ENCODE assay signal across 19 cellular contexts in the genomic region with DNA sequence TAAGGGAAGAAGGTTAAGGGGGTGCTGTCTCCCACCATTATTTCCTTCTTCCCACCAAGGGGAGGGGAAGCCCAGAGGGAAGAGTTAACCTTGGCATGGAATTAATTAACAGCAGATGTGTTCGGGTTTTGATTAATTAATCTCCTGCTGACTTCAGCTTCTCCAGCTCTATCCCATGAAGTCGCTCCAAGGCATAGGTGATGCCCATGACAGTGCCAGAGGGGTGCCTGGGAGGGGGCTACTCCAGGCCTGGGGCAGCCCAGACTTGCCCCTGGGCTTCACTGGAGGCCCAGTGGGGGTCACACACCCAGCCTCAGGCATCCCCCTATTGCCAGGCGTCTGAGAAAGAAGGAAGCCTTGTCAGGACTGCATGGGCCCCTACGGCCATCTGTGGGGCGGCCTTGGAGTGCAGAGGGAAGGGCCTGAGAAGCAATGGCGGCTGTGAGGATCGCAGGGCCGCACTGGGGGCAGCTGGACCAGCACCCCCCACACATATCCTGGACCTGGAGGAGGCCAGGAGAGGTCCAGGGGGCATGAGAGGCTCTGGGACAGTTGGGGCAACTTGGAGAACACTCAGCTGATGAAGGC. TPM values are rescaled to one million over a fixed set of nuclear protein-coding genes. Genes with fewer than 3 reads are reported as not detected.
A peak's percentile ranks its signal among the peaks of the same experiment; 100 is the strongest.
DNase-seq lines count a peak whose midpoint lies in the region; FAIRE-seq and TF ChIP-seq lines count a peak whose summit lies in the region.
"Had no signal": no experiment of that assay in that cellular context is flagged by ENCODE, and none has a peak within 500 bp of the region (broad histone marks: within the 10 kb centered on the region; RNA-seq: fewer than 3 reads in every experiment).

No MANE protein-coding gene starts in this region.

- H3K4me1 Mint-ChIP-seq in astrocyte (ENCODE audit: low read depth, unreplicated experiment), result peaks cover 20% of the 10 kb centered on the region
- peaks cover 62% of the 10 kb centered on the region for H3K4me1 Mint-ChIP-seq in mesothelial cell of epicardium

- TF ChIP-seq CTCF in astrocyte (IDR thresholded peaks at IDR 0.05; ENCODE audit: insufficient read depth, low read depth, low read length), result no peak
- no peak for TF ChIP-seq CTCF in mesothelial cell of epicardium (IDR thresholded peaks at IDR 0.05; ENCODE audit: unreplicated experiment)
- no peak for TF ChIP-seq CTCF in smooth muscle cell (IDR thresholded peaks at IDR 0.05; ENCODE audit: borderline replicate concordance, insufficient read depth, poor library complexity, severe bottlenecking)
- TF ChIP-seq CTCF in D721Med (IDR thresholded peaks at IDR 0.05; ENCODE audit: insufficient read depth, missing control alignments), result no peak

- peaks cover 11% of the 10 kb centered on the region for H3K36me3 Mint-ChIP-seq in astrocyte (ENCODE audit: low read depth, unreplicated experiment)
- peaks cover 15% of the 10 kb centered on the region for H3K36me3 Mint-ChIP-seq in mesothelial cell of epicardium
- H3K36me3 Mint-ChIP-seq: IgD-negative memory B cell had no signal

- H3K4me3 ChIP-seq in astrocyte (ENCODE audit: insufficient read depth, low read depth, low read length), result no peak overlapping the region
- H3K4me3 ChIP-seq in smooth muscle cell, result no peak overlapping the region
- H3K4me3 ChIP-seq: Peyer's patch had no signal

- DNase-seq in NCI-H1694 treated with DMSO at 0.1 percent for 48 hours (lab: John Stamatoyannopoulos, UW), result peak; percentile 22
- DNase-seq in NCI-H1694 (lab: John Stamatoyannopoulos, UW), result no peak
- no peak for DNase-seq in astrocyte (ENCODE audit: low read depth)
- no peak for DNase-seq in mesothelial cell of epicardium (ENCODE audit: low spot score in 2 of 2, unreplicated experiment in 2 of 2)
- DNase-seq in smooth muscle cell (lab: John Stamatoyannopoulos, UW; ENCODE audit: unreplicated experiment), result no peak
- no peak for DNase-seq in NCI-H187 treated with DMSO at 0.1 percent for 48 hours (lab: John Stamatoyannopoulos, UW)
- no peak for DNase-seq in NCI-H2171 treated with DMSO at 0.1 percent for 48 hours (lab: John Stamatoyannopoulos, UW)
- no peak for DNase-seq in D721Med (ENCODE audit: insufficient read length, low spot score)
- DNase-seq: C1 segment of cervical spinal cord, COR-L47, NCI-H1436 treated with DMSO at 0.1 percent for 48 hours, NCI-H2107, NCI-H446, SHP77 treated with DMSO at 0.1 percent for 48 hours had no signal

- H3K9ac ChIP-seq in astrocyte (ENCODE audit: low read length) (no peak overlapping the region), smooth muscle cell (ENCODE audit: low read depth) (no peak overlapping the region)

- H2AFZ ChIP-seq in astrocyte (ENCODE audit: low read depth, low read length) (no peak overlapping the region), smooth muscle cell (ENCODE audit: low read depth) (no peak overlapping the region)

- no peaks in the 10 kb centered on the region for H3K9me3 Mint-ChIP-seq in astrocyte (ENCODE audit: unreplicated experiment)
- H3K9me3 Mint-ChIP-seq in mesothelial cell of epicardium, result no peaks in the 10 kb centered on the region
- H3K9me3 Mint-ChIP-seq: IgD-negative memory B cell had no signal

- peaks cover 46% of the 10 kb centered on the region for H3F3A ChIP-seq in smooth muscle cell (ENCODE audit: low read depth)

- H3K9me3 ChIP-seq in astrocyte (ENCODE audit: insufficient read depth, low read depth, low read length) (no peaks in the 10 kb centered on the region), smooth muscle cell (replicated peaks; ENCODE audit: low read depth) (no peaks in the 10 kb centered on the region)
- H3K9me3 ChIP-seq: Peyer's patch had no signal

- no peak for FAIRE-seq in astrocyte (lab: Jason Lieb, UNC)
- no peak for FAIRE-seq in D721Med (lab: Jason Lieb, UNC)
- FAIRE-seq: GM12891, GM19239 had no signal

- WGBS in smooth muscle cell (ENCODE audit: low lambda C conversion rate), result 81% methylated on average over 8 of the region's 8 CpGs

- H3K27me3 Mint-ChIP-seq in astrocyte (ENCODE audit: low read depth, unreplicated experiment) (peaks cover 8% of the 10 kb centered on the region), mesothelial cell of epicardium (ENCODE audit: low read depth) (no peaks in the 10 kb centered on the region)

- no peak overlapping the region for H3K4me3 Mint-ChIP-seq in astrocyte (ENCODE audit: unreplicated experiment)
- no peak overlapping the region for H3K4me3 Mint-ChIP-seq in mesothelial cell of epicardium
- H3K4me3 Mint-ChIP-seq: IgD-negative memory B cell had no signal

- H3K27ac ChIP-seq in astrocyte (ENCODE audit: low read depth, low read length) (no peak overlapping the region), smooth muscle cell (ENCODE audit: low read depth) (peak overlapping the region; percentile 19)
- H3K27ac ChIP-seq: 22Rv1, Peyer's patch had no signal

- H3K27ac Mint-ChIP-seq in astrocyte (ENCODE audit: unreplicated experiment) (peak overlapping the region; percentile 72), mesothelial cell of epicardium (peak overlapping the region; percentile 76)
- H3K27ac Mint-ChIP-seq: IgD-negative memory B cell had no signal

- peaks cover 2% of the 10 kb centered on the region for H3K27me3 ChIP-seq in astrocyte (ENCODE audit: insufficient read depth, low read length)
- no peaks in the 10 kb centered on the region for H3K27me3 ChIP-seq in smooth muscle cell (ENCODE audit: low read depth)
- H3K27me3 ChIP-seq: Peyer's patch had no signal

- H3K36me3 ChIP-seq in astrocyte (ENCODE audit: insufficient read depth, low read length) (peaks cover 10% of the 10 kb centered on the region), smooth muscle cell (ENCODE audit: low read depth) (no peaks in the 10 kb centered on the region)
- H3K36me3 ChIP-seq: Peyer's patch had no signal

- no peak overlapping the region for H3K4me2 ChIP-seq in astrocyte (ENCODE audit: low read length)
- H3K4me2 ChIP-seq in smooth muscle cell, result no peak overlapping the region

- H3K4me1 ChIP-seq in astrocyte (ENCODE audit: insufficient read depth, low read length), result peaks cover 12% of the 10 kb centered on the region
- H3K4me1 ChIP-seq in smooth muscle cell (ENCODE audit: low read depth), result peaks cover 17% of the 10 kb centered on the region
- H3K4me1 ChIP-seq: Peyer's patch had no signal

- peaks cover 17% of the 10 kb centered on the region for H4K20me1 ChIP-seq in astrocyte (ENCODE audit: insufficient read depth, low read length)
- H4K20me1 ChIP-seq in smooth muscle cell (ENCODE audit: low read depth), result peaks cover 42% of the 10 kb centered on the region

- H3K79me2 ChIP-seq in astrocyte (ENCODE audit: insufficient read depth, low read length) (no peaks in the 10 kb centered on the region), smooth muscle cell (ENCODE audit: low read depth) (no peaks in the 10 kb centered on the region)

RNA-seq across cellular contexts. Expression of a gene that starts 16.3 kb away (rescaled TPM):
- total RNA-seq in astrocyte (144 and 167 TPM in 2 replicates), mesothelial cell of epicardium (146 to 149 TPM (median 148 TPM) in 3 replicates), smooth muscle cell (168 and 172 TPM in 2 replicates)
- 92.9 and 102 TPM in 2 replicates for polyA plus RNA-seq in smooth muscle cell
- polyA plus RNA-seq: IgD-negative memory B cell had no signal
